8 cellular contexts compared by ENCODE assay signal in genomic region chr3:38453914-38454178, GRCh38. TPM values are rescaled to one million over a fixed set of nuclear protein-coding genes. Genes with fewer than 3 reads are reported as not detected.
DNase-seq lines count a peak whose midpoint lies in the region; FAIRE-seq and TF ChIP-seq lines count a peak whose summit lies in the region.

No MANE protein-coding gene starts in this region.

- TF ChIP-seq CTCF in neutrophil (IDR thresholded peaks at IDR 0.05): no peak

- peak overlapping the region in 5 of 7 donors; percentile 28 to 96 (median 95) for H3K4me3 Mint-ChIP-seq in CD8-positive, alpha-beta memory T cell

- H3K4me1 ChIP-seq in CD8-positive, alpha-beta memory T cell (ENCODE audit: insufficient read depth, low read length): peaks cover 21% of the 10 kb centered on the region
- peaks cover 14% of the 10 kb centered on the region for H3K4me1 ChIP-seq in effector memory CD4-positive, alpha-beta T cell (ENCODE audit: control insufficient read depth, insufficient read depth, low read length, poor library complexity, severe bottlenecking)
- peaks cover 24 to 25% of the 10 kb centered on the region in 2 experiments for H3K4me1 ChIP-seq in neutrophil (ENCODE audit: control insufficient read depth in 1 of 2, insufficient read depth in 1 of 2, low read depth in 1 of 2, low read length in 1 of 2)

- H3K4me1 Mint-ChIP-seq in CD8-positive, alpha-beta memory T cell: peaks cover 13 to 32% (median 14%) of the 10 kb centered on the region in 3 donors

- CTCF ChIA-PET in CD8-positive, alpha-beta memory T cell (lab: Charles Lee): no interaction called here

- POLR2A ChIA-PET in CD8-positive, alpha-beta memory T cell (lab: Charles Lee): no interaction called here

- H3K9me3 Mint-ChIP-seq in CD8-positive, alpha-beta memory T cell: no peaks in the 10 kb centered on the region

- DNase-seq in CD8-positive, alpha-beta memory T cell: no peak
- DNase-seq in effector memory CD4-positive, alpha-beta T cell: no peak
- DNase-seq in frontal cortex (ENCODE audit: low spot score in 2 of 2): no peak
- no peak for DNase-seq in GF-D8 (lab: John Stamatoyannopoulos, UW)
- no peak for DNase-seq in SHP77 treated with DMSO at 0.1 percent for 48 hours (lab: John Stamatoyannopoulos, UW)
- no peak for DNase-seq in cerebellar nuclear complex (lab: John Stamatoyannopoulos, UW)

- H3K27ac Mint-ChIP-seq in CD8-positive, alpha-beta memory T cell: no peak overlapping the region

- FAIRE-seq in frontal cortex (lab: Jason Lieb, UNC): no peak

- H3K9me3 ChIP-seq in CD8-positive, alpha-beta memory T cell (ENCODE audit: low read length): no peaks in the 10 kb centered on the region
- H3K9me3 ChIP-seq in KOPT-K1 (ENCODE audit: insufficient read depth, low read length, poor library complexity, severe bottlenecking): peaks cover 10% of the 10 kb centered on the region
- H3K9me3 ChIP-seq in effector memory CD4-positive, alpha-beta T cell (ENCODE audit: control insufficient read depth, low read length): no peaks in the 10 kb centered on the region
- H3K9me3 ChIP-seq in neutrophil: no peaks in the 10 kb centered on the region

- H3K27ac ChIP-seq in CD8-positive, alpha-beta memory T cell (ENCODE audit: low read depth, low read length): peak overlapping the region; percentile 55
- H3K27ac ChIP-seq in KOPT-K1 (ENCODE audit: low read depth, low read length, poor library complexity, severe bottlenecking) (peak overlapping the region; percentile 84), neutrophil (no peak overlapping the region)
- H3K27ac ChIP-seq in effector memory CD4-positive, alpha-beta T cell (ENCODE audit: insufficient read depth, low read length, poor library complexity, severe bottlenecking): no peak overlapping the region

- peaks cover 0 to 4% (median 0%) of the 10 kb centered on the region in 3 donors for H3K36me3 Mint-ChIP-seq in CD8-positive, alpha-beta memory T cell

- no peaks in the 10 kb centered on the region for H3K36me3 ChIP-seq in CD8-positive, alpha-beta memory T cell (ENCODE audit: insufficient read depth, low read length)
- H3K36me3 ChIP-seq in KOPT-K1 (ENCODE audit: insufficient read depth, low read length) (no peaks in the 10 kb centered on the region), neutrophil (no peaks in the 10 kb centered on the region)
- H3K36me3 ChIP-seq in effector memory CD4-positive, alpha-beta T cell (ENCODE audit: control insufficient read depth, insufficient read depth, low read length): no peaks in the 10 kb centered on the region

- H3K27me3 Mint-ChIP-seq in CD8-positive, alpha-beta memory T cell: peaks cover 11 to 17% of the 10 kb centered on the region in 2 donors

- no peaks in the 10 kb centered on the region for H3K27me3 ChIP-seq in CD8-positive, alpha-beta memory T cell (ENCODE audit: insufficient read depth, low read length, poor library complexity, severe bottlenecking)
- no peaks in the 10 kb centered on the region for H3K27me3 ChIP-seq in effector memory CD4-positive, alpha-beta T cell (replicated peaks; ENCODE audit: control insufficient read depth, insufficient read depth, low read length, poor library complexity, severe bottlenecking)
- peaks cover 87% of the 10 kb centered on the region for H3K27me3 ChIP-seq in neutrophil

- no peak overlapping the region for H3K4me3 ChIP-seq in CD8-positive, alpha-beta memory T cell (ENCODE audit: low read length)
- peak overlapping the region; percentile 66 for H3K4me3 ChIP-seq in effector memory CD4-positive, alpha-beta T cell (ENCODE audit: insufficient read depth, low read depth, low read length, poor library complexity, severe bottlenecking)
- peak overlapping the region; percentile 59 to 66 for H3K4me3 ChIP-seq in neutrophil (ENCODE audit: low read depth in 1 of 2, low read length in 1 of 2)

RNA-seq across cellular contexts. Expression of gene ACVR2B, which starts 0.2 kb away (rescaled TPM):
- total RNA-seq in CD8-positive, alpha-beta memory T cell: 1 to 10 TPM; 5.5 to 6.0 TPM
- polyA plus RNA-seq in CD8-positive, alpha-beta memory T cell: 0.43 TPM
- total RNA-seq in frontal cortex: 44.0 TPM

RNA-seq across cellular contexts. Expression of gene EXOG, which starts 42.3 kb away (rescaled TPM):
- 10 to 100 TPM; 17.7 to 19.0 TPM for total RNA-seq in CD8-positive, alpha-beta memory T cell
- polyA plus RNA-seq in CD8-positive, alpha-beta memory T cell: 8.7 TPM
- total RNA-seq in frontal cortex: 13.5 TPM

Comparison
In these comparisons a context has a peak if more than half of its experiments do, and no peak if none do; other contexts are left out.
1. H3K27ac ChIP-seq: peak in CD8-positive, alpha-beta memory T cell (single experiment) and KOPT-K1 (single experiment); none in effector memory CD4-positive, alpha-beta T cell (single experiment) and neutrophil (single experiment).